ENCODE assay signal across 26 cellular contexts in genomic region chr12:45337835-45338234, GRCh38.
DNase-seq lines count a peak whose midpoint lies in the region; ATAC-seq, FAIRE-seq and TF ChIP-seq lines count a peak whose summit lies in the region.
"Had no signal": no experiment of that assay in that cellular context is flagged by ENCODE, and none has a peak within 500 bp of the region (broad histone marks: within the 10 kb centered on the region; RNA-seq: fewer than 3 reads in every experiment).

No MANE protein-coding gene starts in this region.

- peak overlapping the region; percentile 99 for H3K27ac ChIP-seq in cardiac muscle cell
- H3K27ac ChIP-seq in gastrocnemius medialis = peak overlapping the region; percentile 63 to 80 (median 74)
- H3K27ac ChIP-seq: 22Rv1, PC-9 had no signal

- peak; percentile 10 for FAIRE-seq in colon (lab: Jason Lieb, UNC)
- FAIRE-seq: GM12892, HTR-8/SVneo had no signal

- H3K9me3 ChIP-seq in cardiac muscle cell (ENCODE audit: low read depth) = no peaks in the 10 kb centered on the region
- H3K9me3 ChIP-seq in gastrocnemius medialis = no peaks in the 10 kb centered on the region
- H3K9me3 ChIP-seq: BE2C, HAP-1, MG63 had no signal

- POLR2A ChIA-PET in HEK293T (lab: Yijun Ruan, JAX) = no interaction called here

- H3K36me3 ChIP-seq in cardiac muscle cell = no peaks in the 10 kb centered on the region
- H3K36me3 ChIP-seq in gastrocnemius medialis = peaks cover 0 to 9% of the 10 kb centered on the region in 2 donors
- H3K36me3 ChIP-seq: HAP-1, MG63 had no signal

- H3K4me1 ChIP-seq in cardiac muscle cell (ENCODE audit: low read depth) = peaks cover 43% of the 10 kb centered on the region
- peaks cover 32 to 34% of the 10 kb centered on the region in 2 donors for H3K4me1 ChIP-seq in gastrocnemius medialis
- H3K4me1 ChIP-seq: BE2C, HAP-1 had no signal

- in situ Hi-C loops in gastrocnemius medialis (cut with MboI; ENCODE audit: low sequenced_read_pairs in 4 of 4) = no loop called here

- intact Hi-C loops in cardiac septum (cut with DNase I) = loop anchor here (2.0 kb wide), 1 partner anchor 45 kb away; no protein-coding TSS in a partner anchor
- intact Hi-C loops in gastrocnemius medialis (cut with DNase I; ENCODE audit: low total_unique reads) = loop anchor here (2.0 to 5.0 kb wide), 3 partner anchors 41 to 119 kb away; no protein-coding TSS in a partner anchor

- ATAC-seq in gastrocnemius medialis (no peak), GM18867 (IDR thresholded peaks at IDR 0.05; ENCODE audit: unreplicated experiment) (no peak), GM18517 (IDR thresholded peaks at IDR 0.05; ENCODE audit: unreplicated experiment) (no peak), HG03039 (IDR thresholded peaks at IDR 0.05; ENCODE audit: unreplicated experiment) (no peak)

- CTCF ChIA-PET in HEK293T (lab: Yijun Ruan, JAX) = interaction anchor here (0.8 kb wide), 1 partner anchor 27 kb away, joined by 3 read pairs; no protein-coding TSS in a partner anchor

- TF ChIP-seq CTCF in cardiac muscle cell (IDR thresholded peaks at IDR 0.05; ENCODE audit: low read depth, low read length) (no peak), gastrocnemius medialis (IDR thresholded peaks at IDR 0.05 in 4 of 5, conservative IDR thresholded peaks at IDR 0.05 in 1 of 5) (no peak)

- DNase-seq in cardiac muscle cell (ENCODE audit: low read depth in 1 of 2, low spot score in 1 of 2) (no peak), cardiac septum (ENCODE audit: low spot score) (no peak), HEK293T (ENCODE audit: extremely low spot score) (no peak), gastrocnemius medialis (no peak)
- DNase-seq: ACHN; BE2C; CD8-positive, alpha-beta memory T cell; DMS 273 treated with DMSO at 0.1 percent for 48 hours; DMS79; EL; GOT3; KG1; MG63; NCI-H2029 treated with DMSO at 0.1 percent for 48 hours; NCI-H446 treated with DMSO at 0.1 percent for 48 hours; NCI-H526 treated with DMSO at 0.1 percent for 48 hours; PC-9; SHP77 had no signal

- H3K27me3 ChIP-seq in cardiac muscle cell (no peaks in the 10 kb centered on the region), gastrocnemius medialis (no peaks in the 10 kb centered on the region)
- H3K27me3 ChIP-seq: BE2C, MG63 had no signal

- no peak for TF ChIP-seq POLR2A in gastrocnemius medialis (IDR thresholded peaks at IDR 0.05)

- H3K4me3 ChIP-seq in cardiac muscle cell = no peak overlapping the region
- H3K4me3 ChIP-seq in gastrocnemius medialis = no peak overlapping the region
- H3K4me3 ChIP-seq: HAP-1, MG63, PC-9 had no signal

TF ChIP-seq in HEK293T, 16 proteins besides CTCF, POLR2A, EP300 and RAD21:
- TF ChIP-seq BHLHE40 (IDR thresholded peaks at IDR 0.05; ENCODE audit: borderline replicate concordance) (no peak), SP1 (IDR thresholded peaks at IDR 0.05) (no peak), L3MBTL2 (conservative IDR thresholded peaks at IDR 0.05) (no peak), PKNOX1 (IDR thresholded peaks at IDR 0.05) (peak; percentile 66), SUZ12 (IDR thresholded peaks at IDR 0.05) (no peak), TARDBP (IDR thresholded peaks at IDR 0.05) (no peak), ELF4 (IDR thresholded peaks at IDR 0.05) (no peak)
